18 cellular contexts compared by ENCODE assay signal in genomic region chr6:128465368-128466343, GRCh38.
"Had no signal": no experiment of that assay in that cellular context is flagged by ENCODE, and none has a peak within 500 bp of the region (broad histone marks: within the 10 kb centered on the region; RNA-seq: fewer than 3 reads in every experiment).

No MANE protein-coding gene starts in this region.

- H3K27ac Mint-ChIP-seq: activated naive CD4-positive, alpha-beta T cell treated with anti-CD3 and anti-CD28 coated beads, Interleukin-2, amount 50 U/mL, for 24 hours; naive B cell; T-helper 1 cell treated with Interleukin-12 subunit alpha and Interleukin-12 subunit beta and Interleukin-4 antibody, amounts not matched to agents 30 μg/mL and 1 μg/mL, for 36 hours; type B pancreatic cell had no signal

- DNase-seq: activated CD4-positive, CD25-positive, alpha-beta regulatory T cell; activated T-cell treated with anti-CD3 and anti-CD28 coated beads, Interleukin-2, amount 50 U/mL, for 1 hour; body of pancreas; cortex of kidney; effector memory CD4-positive, alpha-beta T cell; erythroblast; glutamatergic neuron; naive B cell; right cardiac atrium; spleen; stimulated activated CD4-positive, alpha-beta T cell treated with anti-CD3 and anti-CD28 coated beads, Interleukin-1b, Interleukin-23, amount 100 ng/mL, for 48 hours; stimulated activated naive CD4-positive, alpha-beta T cell had no signal

- H3K27ac ChIP-seq: spleen, suprapubic skin had no signal

- H3K4me3 ChIP-seq: body of pancreas, lung, spleen, suprapubic skin had no signal

- H3K27me3 Mint-ChIP-seq: activated naive CD4-positive, alpha-beta T cell treated with anti-CD3 and anti-CD28 coated beads, Interleukin-2, amount 50 U/mL, for 24 hours; naive B cell; type B pancreatic cell had no signal

- H3K36me3 ChIP-seq: spleen, suprapubic skin had no signal

- H3K9me3 ChIP-seq: body of pancreas, spleen, suprapubic skin had no signal

- H3K9me3 Mint-ChIP-seq: activated naive CD4-positive, alpha-beta T cell treated with anti-CD3 and anti-CD28 coated beads, Interleukin-2, amount 50 U/mL, for 24 hours; central memory CD8-positive, alpha-beta T cell; T-helper 1 cell treated with Interleukin-12 subunit alpha and Interleukin-12 subunit beta and Interleukin-4 antibody, amounts not matched to agents 30 μg/mL and 1 μg/mL, for 36 hours; type B pancreatic cell had no signal

- H3K4me3 Mint-ChIP-seq: activated naive CD4-positive, alpha-beta T cell treated with anti-CD3 and anti-CD28 coated beads, Interleukin-2, amount 50 U/mL, for 24 hours; central memory CD8-positive, alpha-beta T cell; naive B cell; T-helper 1 cell treated with Interleukin-12 subunit alpha and Interleukin-12 subunit beta and Interleukin-4 antibody, amounts not matched to agents 30 μg/mL and 1 μg/mL, for 36 hours; type B pancreatic cell had no signal

- ATAC-seq: body of pancreas, right cardiac atrium had no signal

- H3K27me3 ChIP-seq: body of pancreas, spleen, suprapubic skin had no signal

- H3K4me1 ChIP-seq: spleen, suprapubic skin had no signal

- H3K4me1 Mint-ChIP-seq: activated naive CD4-positive, alpha-beta T cell treated with anti-CD3 and anti-CD28 coated beads, Interleukin-2, amount 50 U/mL, for 24 hours; central memory CD8-positive, alpha-beta T cell; naive B cell had no signal

- H3K36me3 Mint-ChIP-seq: activated naive CD4-positive, alpha-beta T cell treated with anti-CD3 and anti-CD28 coated beads, Interleukin-2, amount 50 U/mL, for 24 hours; naive B cell had no signal
